In genomic region chr12:125491585-125491984, GRCh38 we compare ENCODE assay signal across 25 cellular contexts.
"Had no signal": no experiment of that assay in that cellular context is flagged by ENCODE, and none has a peak within 500 bp of the region (broad histone marks: within the 10 kb centered on the region; RNA-seq: fewer than 3 reads in every experiment).

No MANE protein-coding gene starts in this region.

- DNase-seq: heart left ventricle; hypothalamus; immature natural killer cell; left ventricle myocardium inferior; mesendoderm; naive thymus-derived CD4-positive, alpha-beta T cell; occipital lobe; psoas muscle; stimulated activated CD4-positive, alpha-beta T cell treated with anti-CD3 and anti-CD28 coated beads, Interleukin-12 subunit alpha, Interleukin-12 subunit beta, amount 100 ng/mL, for 4 hours; stimulated activated CD4-positive, alpha-beta T cell treated with anti-CD3 and anti-CD28 coated beads, Interleukin-15, amount 100 ng/mL, for 24 hours; stimulated activated CD4-positive, alpha-beta T cell treated with anti-CD3 and anti-CD28 coated beads, Interleukin-4, amount 100 ng/mL, for 24 hours; stimulated activated naive CD4-positive, alpha-beta T cell; tibial artery; trophoblast cell; uterus had no signal

- H3K79me2 ChIP-seq: parathyroid adenoma had no signal

- H3K27ac ChIP-seq: heart left ventricle, left ventricle myocardium inferior, neutrophil, parathyroid adenoma, psoas muscle, right atrium auricular region, skin epidermis, suprapubic skin, thoracic aorta, tibial artery, uterus had no signal

- H2AFZ ChIP-seq: parathyroid adenoma had no signal

- ATAC-seq: heart left ventricle; naive thymus-derived CD4-positive, alpha-beta T cell; psoas muscle; sciatic nerve; stimulated activated effector memory CD8-positive, alpha-beta T cell treated with anti-CD3 and anti-CD28 coated beads, Interleukin-12 subunit alpha, Interleukin-12 subunit beta, amount 100 ng/mL, for 72 hours had no signal

- H3K9me3 ChIP-seq: neutrophil, psoas muscle, right atrium auricular region, suprapubic skin, tibial artery, uterus had no signal

- H3K27me3 ChIP-seq: heart left ventricle, neutrophil, right atrium auricular region, suprapubic skin, tibial artery, uterus had no signal

- FAIRE-seq: islet of Langerhans had no signal

- H3K9ac ChIP-seq: parathyroid adenoma had no signal

- H3K4me1 ChIP-seq: heart left ventricle, left ventricle myocardium inferior, parathyroid adenoma, psoas muscle, right atrium auricular region, suprapubic skin, tibial artery, uterus had no signal

- H3K36me3 ChIP-seq: heart left ventricle, left ventricle myocardium inferior, neutrophil, right atrium auricular region, suprapubic skin, thoracic aorta, tibial artery, uterus had no signal

- H3K4me3 ChIP-seq: heart left ventricle, left ventricle myocardium inferior, lung, psoas muscle, right atrium auricular region, skin epidermis, suprapubic skin, thoracic aorta, tibial artery, uterus had no signal
